11 cellular contexts compared by ENCODE assay signal in the genomic region with DNA sequence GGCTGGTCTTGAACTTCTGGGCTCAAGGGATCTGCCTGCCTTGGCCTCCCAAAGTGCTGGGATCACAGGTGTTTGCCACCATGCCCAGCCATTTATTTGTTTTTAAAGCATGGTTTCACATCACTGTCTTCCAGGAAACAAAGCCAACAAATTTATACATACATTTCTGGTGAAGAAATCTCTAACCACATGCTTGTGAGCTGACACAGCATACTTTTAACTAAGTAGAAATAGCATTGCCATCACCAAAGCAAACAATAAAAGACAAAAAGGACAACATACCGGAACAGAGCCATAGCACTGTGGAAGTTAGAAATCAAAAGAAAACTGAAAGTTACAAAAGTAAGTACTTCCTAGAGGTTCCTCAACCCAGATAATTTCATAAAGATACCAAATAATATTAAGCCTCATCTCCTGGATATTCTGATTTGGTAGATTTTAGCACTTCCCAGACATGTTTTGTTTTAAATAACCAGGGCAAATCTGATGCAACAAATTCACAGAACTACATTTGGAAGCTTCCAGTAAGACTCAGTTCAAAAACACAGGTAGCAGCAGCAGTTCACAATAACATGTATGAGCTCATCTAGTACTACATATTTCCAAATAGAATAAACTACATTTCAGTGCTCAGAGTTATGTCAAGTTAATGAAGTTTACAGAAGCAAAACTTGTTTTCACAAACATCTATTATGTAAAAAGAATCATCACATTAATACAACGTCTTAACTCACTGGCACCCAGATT.
DNase-seq lines count a peak whose midpoint lies in the region; ATAC-seq and FAIRE-seq lines count a peak whose summit lies in the region.
"Had no signal": no experiment of that assay in that cellular context is flagged by ENCODE, and none has a peak within 500 bp of the region (broad histone marks: within the 10 kb centered on the region; RNA-seq: fewer than 3 reads in every experiment).

No MANE protein-coding gene starts in this region.

- CTCF ChIA-PET in activated CD4-positive, alpha-beta T cell treated with anti-CD3 and anti-CD28 coated beads, Interleukin-2, amount 10 ng/mL, durations not matched to agents 7 days and 5 days (lab: Charles Lee), result interaction anchor here (0.9 kb wide), 1 partner anchor 12 kb away, joined by 3 read pairs; no protein-coding TSS in a partner anchor

- H3K4me1 Mint-ChIP-seq in activated CD4-positive, alpha-beta T cell treated with anti-CD3 and anti-CD28 coated beads, Interleukin-2, amount 10 ng/mL, durations not matched to agents 7 days and 5 days, result peaks cover 27% of the 10 kb centered on the region
- H3K4me1 Mint-ChIP-seq in T-helper 17 cell, result peaks cover 20% of the 10 kb centered on the region

- no peaks in the 10 kb centered on the region for H3K27me3 ChIP-seq in small intestine (ENCODE audit: control insufficient read depth in 2 of 2, insufficient read depth in 2 of 2, low read length in 2 of 2)

- POLR2A ChIA-PET in activated CD4-positive, alpha-beta T cell treated with anti-CD3 and anti-CD28 coated beads, Interleukin-2, amount 10 ng/mL, durations not matched to agents 7 days and 5 days (lab: Charles Lee), result no interaction called here

- H3K4me1 ChIP-seq in small intestine (ENCODE audit: control insufficient read depth in 2 of 2, insufficient read depth in 1 of 2, low read depth in 1 of 2, low read length in 1 of 2), result no peaks in the 10 kb centered on the region

- peak overlapping the region; percentile 37 to 70 for H3K27ac ChIP-seq in small intestine (ENCODE audit: low read depth in 1 of 2, low read length in 1 of 2)

- peak; percentile 52 for ATAC-seq in T-helper 17 cell

- peaks cover 44% of the 10 kb centered on the region for H3K36me3 Mint-ChIP-seq in activated CD4-positive, alpha-beta T cell treated with anti-CD3 and anti-CD28 coated beads, Interleukin-2, amount 10 ng/mL, durations not matched to agents 7 days and 5 days (ENCODE audit: low read depth)
- peaks cover 8% of the 10 kb centered on the region for H3K36me3 Mint-ChIP-seq in T-helper 17 cell (ENCODE audit: low read depth)
- H3K36me3 Mint-ChIP-seq: CD14-positive monocyte had no signal

- H3K27me3 Mint-ChIP-seq in activated CD4-positive, alpha-beta T cell treated with anti-CD3 and anti-CD28 coated beads, Interleukin-2, amount 10 ng/mL, durations not matched to agents 7 days and 5 days, result no peaks in the 10 kb centered on the region
- no peaks in the 10 kb centered on the region for H3K27me3 Mint-ChIP-seq in T-helper 17 cell

- no peaks in the 10 kb centered on the region for H3K9me3 ChIP-seq in T-helper 17 cell (ENCODE audit: control insufficient read depth, low read length, poor library complexity, severe bottlenecking)
- no peaks in the 10 kb centered on the region for H3K9me3 ChIP-seq in small intestine (ENCODE audit: control insufficient read depth, low read depth)

- no peak overlapping the region for H3K4me3 ChIP-seq in small intestine (ENCODE audit: low read depth in 1 of 2, low read length in 2 of 2)

- FAIRE-seq in small intestine (lab: Jason Lieb, UNC) (no peak), frontal cortex (lab: Jason Lieb, UNC) (no peak)

- H3K27ac Mint-ChIP-seq in activated CD4-positive, alpha-beta T cell treated with anti-CD3 and anti-CD28 coated beads, Interleukin-2, amount 10 ng/mL, durations not matched to agents 7 days and 5 days, result peak overlapping the region; percentile 89
- peak overlapping the region; percentile 82 for H3K27ac Mint-ChIP-seq in T-helper 17 cell

- WGBS in small intestine, 3 donors, result 72 to 80% (median 73%) methylated on average over 2 of the region's 2 CpGs

- peak overlapping the region; percentile 11 for H3K4me3 Mint-ChIP-seq in activated CD4-positive, alpha-beta T cell treated with anti-CD3 and anti-CD28 coated beads, Interleukin-2, amount 10 ng/mL, durations not matched to agents 7 days and 5 days
- peak overlapping the region; percentile 59 for H3K4me3 Mint-ChIP-seq in T-helper 17 cell

- H3K9me3 Mint-ChIP-seq in activated CD4-positive, alpha-beta T cell treated with anti-CD3 and anti-CD28 coated beads, Interleukin-2, amount 10 ng/mL, durations not matched to agents 7 days and 5 days, result no peaks in the 10 kb centered on the region

- H3K36me3 ChIP-seq in small intestine (ENCODE audit: control insufficient read depth in 2 of 2, insufficient read depth in 2 of 2, low read length in 2 of 2), result peaks cover 2% of the 10 kb centered on the region in 2 donors

- peak; percentile 10 for DNase-seq in activated CD4-positive, alpha-beta T cell treated with anti-CD3 and anti-CD28 coated beads, Interleukin-2, amount 10 ng/mL, durations not matched to agents 7 days and 5 days
- no peak for DNase-seq in activated CD4-positive, alpha-beta T cell treated with anti-CD3 and anti-CD28 coated beads for 4 hours
- DNase-seq in T-helper 17 cell (no peak), fibroblast of gingiva (ENCODE audit: low read depth) (peak; percentile 89), small intestine (no peak), UCSD-AML1 (lab: John Stamatoyannopoulos, UW; ENCODE audit: unreplicated experiment) (no peak), islet precursor cell (no peak), frontal cortex (ENCODE audit: low spot score in 2 of 2) (no peak)
- DNase-seq: head of caudate nucleus, posterior cingulate gyrus had no signal

Comparison
In these comparisons a context has a peak if more than half of its experiments do, and no peak if none do; other contexts are left out.
1. DNase-seq: peak in activated CD4-positive, alpha-beta T cell treated with anti-CD3 and anti-CD28 coated beads, Interleukin-2, amount 10 ng/mL, durations not matched to agents 7 days and 5 days (single experiment) and fibroblast of gingiva (single experiment); none in activated CD4-positive, alpha-beta T cell treated with anti-CD3 and anti-CD28 coated beads for 4 hours (0 of 2), T-helper 17 cell (0 of 3), small intestine (single experiment), UCSD-AML1 (single experiment), islet precursor cell (single experiment) and frontal cortex (0 of 2).